Comparison of ENCODE assay signal across 1 cellular context in the genomic region with DNA sequence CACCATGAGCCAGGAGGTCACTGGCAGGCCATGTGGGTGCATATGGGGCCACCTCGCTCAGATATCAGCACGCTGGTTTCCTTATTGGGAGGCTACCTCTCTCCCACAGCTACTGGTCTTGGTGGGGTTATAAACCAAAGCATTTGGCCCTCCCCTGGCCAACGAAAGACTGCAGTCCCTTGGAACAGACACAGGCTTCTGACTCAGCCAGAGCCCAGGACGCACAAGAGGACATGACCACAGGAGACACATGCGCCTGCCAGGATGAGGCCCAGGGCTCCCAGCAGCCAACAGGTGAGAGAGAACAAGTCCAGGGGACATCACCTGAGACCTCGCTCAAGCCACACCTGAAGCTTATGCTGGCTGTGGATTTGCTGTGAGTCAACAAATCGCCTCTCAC.
TF ChIP-seq lines count a peak whose summit lies in the region.

No MANE protein-coding gene starts in this region.

TF ChIP-seq in HepG2, 621 proteins besides CTCF, POLR2A, EP300 and RAD21:
- TF ChIP-seq MZF1 (CRISPR knock-in tag; IDR thresholded peaks at IDR 0.05; ENCODE audit: borderline replicate concordance) (no peak), SNAI1 (CRISPR knock-in tag; IDR thresholded peaks at IDR 0.05; ENCODE audit: borderline replicate concordance) (no peak), ZNF788 (CRISPR knock-in tag; IDR thresholded peaks at IDR 0.05; ENCODE audit: borderline replicate concordance) (no peak), ZSCAN21 (CRISPR knock-in tag; IDR thresholded peaks at IDR 0.05; ENCODE audit: borderline replicate concordance) (no peak), ATF7-NPFF (CRISPR knock-in tag; IDR thresholded peaks at IDR 0.05; ENCODE audit: low read depth) (no peak), ZNF225 (CRISPR knock-in tag; IDR thresholded peaks at IDR 0.05) (no peak), FOXC1 (CRISPR knock-in tag; IDR thresholded peaks at IDR 0.05; ENCODE audit: borderline replicate concordance) (no peak), ZNF577 (CRISPR knock-in tag; IDR thresholded peaks at IDR 0.05; ENCODE audit: borderline replicate concordance, low read depth) (no peak), SALL2 (CRISPR knock-in tag; IDR thresholded peaks at IDR 0.05) (no peak), TEAD2 (CRISPR knock-in tag; IDR thresholded peaks at IDR 0.05) (no peak), ZBTB1 (CRISPR knock-in tag; IDR thresholded peaks at IDR 0.05; ENCODE audit: borderline replicate concordance) (no peak)
- TF ChIP-seq, protein P1, sequence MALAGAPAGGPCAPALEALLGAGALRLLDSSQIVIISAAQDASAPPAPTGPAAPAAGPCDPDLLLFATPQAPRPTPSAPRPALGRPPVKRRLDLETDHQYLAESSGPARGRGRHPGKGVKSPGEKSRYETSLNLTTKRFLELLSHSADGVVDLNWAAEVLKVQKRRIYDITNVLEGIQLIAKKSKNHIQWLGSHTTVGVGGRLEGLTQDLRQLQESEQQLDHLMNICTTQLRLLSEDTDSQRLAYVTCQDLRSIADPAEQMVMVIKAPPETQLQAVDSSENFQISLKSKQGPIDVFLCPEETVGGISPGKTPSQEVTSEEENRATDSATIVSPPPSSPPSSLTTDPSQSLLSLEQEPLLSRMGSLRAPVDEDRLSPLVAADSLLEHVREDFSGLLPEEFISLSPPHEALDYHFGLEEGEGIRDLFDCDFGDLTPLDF (CRISPR knock-in tag; IDR thresholded peaks at IDR 0.05) = no peak
- TF ChIP-seq, protein P2, sequence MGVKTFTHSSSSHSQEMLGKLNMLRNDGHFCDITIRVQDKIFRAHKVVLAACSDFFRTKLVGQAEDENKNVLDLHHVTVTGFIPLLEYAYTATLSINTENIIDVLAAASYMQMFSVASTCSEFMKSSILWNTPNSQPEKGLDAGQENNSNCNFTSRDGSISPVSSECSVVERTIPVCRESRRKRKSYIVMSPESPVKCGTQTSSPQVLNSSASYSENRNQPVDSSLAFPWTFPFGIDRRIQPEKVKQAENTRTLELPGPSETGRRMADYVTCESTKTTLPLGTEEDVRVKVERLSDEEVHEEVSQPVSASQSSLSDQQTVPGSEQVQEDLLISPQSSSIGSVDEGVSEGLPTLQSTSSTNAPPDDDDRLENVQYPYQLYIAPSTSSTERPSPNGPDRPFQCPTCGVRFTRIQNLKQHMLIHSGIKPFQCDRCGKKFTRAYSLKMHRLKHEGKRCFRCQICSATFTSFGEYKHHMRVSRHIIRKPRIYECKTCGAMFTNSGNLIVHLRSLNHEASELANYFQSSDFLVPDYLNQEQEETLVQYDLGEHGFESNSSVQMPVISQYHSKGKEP (CRISPR knock-in tag; IDR thresholded peaks at IDR 0.05) = no peak
- TF ChIP-seq, protein P3, sequence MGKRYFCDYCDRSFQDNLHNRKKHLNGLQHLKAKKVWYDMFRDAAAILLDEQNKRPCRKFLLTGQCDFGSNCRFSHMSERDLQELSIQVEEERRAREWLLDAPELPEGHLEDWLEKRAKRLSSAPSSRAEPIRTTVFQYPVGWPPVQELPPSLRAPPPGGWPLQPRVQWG (CRISPR knock-in tag; IDR thresholded peaks at IDR 0.05; ENCODE audit: borderline replicate concordance, low read depth) = no peak
TF ChIP-seq in HepG2: peak in this region for 0.
